Comparison of ENCODE assay signal across 21 cellular contexts in genomic region chr10:123399276-123399839, GRCh38.
"Had no signal": no experiment of that assay in that cellular context is flagged by ENCODE, and none has a peak within 500 bp of the region (broad histone marks: within the 10 kb centered on the region; RNA-seq: fewer than 3 reads in every experiment).

No MANE protein-coding gene starts in this region.

- H3K9me3 ChIP-seq: neutrophil, right lobe of liver, uterus had no signal

- H3K27me3 ChIP-seq: neutrophil, ovary, right lobe of liver, transverse colon, uterus had no signal

- FAIRE-seq: kidney had no signal

- DNase-seq: activated CD4-positive, alpha-beta memory T cell treated with anti-CD3 and anti-CD28 coated beads, Interleukin-2, amount 10 ng/mL, durations not matched to agents 7 days and 5 days; activated CD4-positive, alpha-beta T cell treated with anti-CD3 and anti-CD28 coated beads, Interleukin-2, amount 10 ng/mL, durations not matched to agents 24 days and 14 days; activated effector memory CD4-positive, alpha-beta T cell treated with Interleukin-2 at 50 U/mL for 16 hours; activated naive CD4-positive, alpha-beta T cell treated with anti-CD3 and anti-CD28 coated beads, Interleukin-2, amount 50 U/mL, for 16 hours; activated naive CD8-positive, alpha-beta T cell treated with anti-CD3 and anti-CD28 coated beads, Interleukin-2, amount 50 U/mL, for 24 hours; activated T-cell treated with anti-CD3 and anti-CD28 coated beads, Interleukin-2, amount 50 U/mL, for 72 hours; cerebellar nuclear complex; kidney; natural killer cell; ovary; right lobe of liver; stimulated activated CD4-positive, alpha-beta T cell treated with anti-CD3 and anti-CD28 coated beads, Interleukin-1b, Interleukin-23, amount 100 ng/mL, for 48 hours; transverse colon; uterus had no signal

- H3K36me3 ChIP-seq: neutrophil, ovary, right lobe of liver, transverse colon, uterus had no signal

- H3K4me1 ChIP-seq: right lobe of liver, transverse colon, uterus had no signal

- H3K4me3 ChIP-seq: coronary artery, lung, ovary, right lobe of liver, skin epidermis, transverse colon, uterus had no signal

- ATAC-seq: activated CD4-positive, CD25-positive, alpha-beta regulatory T cell treated with anti-CD3 and anti-CD28 coated beads, Interleukin-2, amount 50 U/mL, for 24 hours; activated naive CD8-positive, alpha-beta T cell treated with anti-CD3 and anti-CD28 coated beads, Interleukin-2, amount 50 U/mL, for 24 hours; activated T-cell treated with anti-CD3 and anti-CD28 coated beads, Interleukin-2, amount 50 U/mL, for 72 hours; natural killer cell; right lobe of liver; stimulated activated effector memory CD8-positive, alpha-beta T cell treated with anti-CD3 and anti-CD28 coated beads, Interleukin-12 subunit alpha, Interleukin-12 subunit beta, amount 100 ng/mL, for 72 hours had no signal

- H3K27ac ChIP-seq: coronary artery, neutrophil, ovary, right lobe of liver, skin epidermis, transverse colon, uterus, VCaP had no signal
